8 cellular contexts compared by ENCODE assay signal in the genomic region with DNA sequence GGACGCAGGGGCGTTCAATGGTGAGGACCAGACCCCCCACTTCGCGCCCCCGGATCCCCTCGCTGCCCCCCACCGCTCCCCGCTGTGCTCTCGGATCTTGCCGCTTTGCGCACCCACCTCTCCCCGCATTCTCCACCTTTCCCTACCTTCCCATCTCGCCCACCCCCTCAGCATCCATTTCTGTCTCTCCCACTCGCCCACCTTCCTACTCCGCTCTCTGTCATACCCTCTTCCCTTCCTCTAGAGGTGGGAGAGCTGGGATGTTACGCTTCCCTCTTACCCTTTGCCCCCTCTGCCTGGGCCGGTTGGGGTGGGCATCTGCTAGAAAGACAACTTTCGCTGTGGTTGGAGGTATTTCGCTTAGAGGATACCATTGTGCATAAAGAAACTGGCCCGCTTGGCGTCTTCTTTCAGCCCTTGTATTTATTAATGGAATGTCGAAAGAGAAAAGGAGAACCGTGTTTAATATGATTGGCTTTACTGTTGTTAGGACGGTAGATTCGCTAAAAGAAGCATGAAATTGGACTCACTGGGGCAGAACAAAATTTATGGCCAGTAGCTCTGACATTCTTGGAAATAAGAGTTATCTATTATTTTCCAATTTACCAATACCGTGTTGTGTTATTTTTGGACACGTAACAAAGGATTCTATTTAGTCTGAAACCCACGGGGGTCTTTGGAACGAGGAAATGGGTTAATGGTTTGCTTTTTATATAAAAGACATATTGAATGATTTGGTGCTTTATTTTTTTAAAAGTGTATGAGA. TPM values are rescaled to one million over a fixed set of nuclear protein-coding genes. Genes with fewer than 3 reads are reported as not detected.
DNase-seq lines count a peak whose midpoint lies in the region; ATAC-seq and TF ChIP-seq lines count a peak whose summit lies in the region.

No MANE protein-coding gene starts in this region.

- H3K27ac ChIP-seq in mammary epithelial cell (ENCODE audit: insufficient read depth, low read depth, low read length) (no peak overlapping the region), lung (ENCODE audit: low read depth in 1 of 2, low read length in 1 of 2) (peak overlapping the region in 1 of 2 donors; percentile 3)

- TF ChIP-seq CTCF in mammary epithelial cell (conservative IDR thresholded peaks at IDR 0.05 in 1 of 2, IDR thresholded peaks at IDR 0.05 in 1 of 2; ENCODE audit: extremely low read depth in 1 of 2, insufficient read depth in 1 of 2, low read depth in 1 of 2, low read length in 2 of 2) (no peak), lung (IDR thresholded peaks at IDR 0.05; ENCODE audit: control extremely low read depth, extremely low read depth) (no peak), type B pancreatic cell (conservative IDR thresholded peaks at IDR 0.05) (no peak)

- peak overlapping the region in 2 of 3 experiments; percentile 39 to 53 for H3K4me3 ChIP-seq in mammary epithelial cell (replicated peaks in 1 of 3; ENCODE audit: insufficient read depth in 1 of 3, low read depth in 2 of 3, low read length in 3 of 3)
- peak overlapping the region; percentile 51 for H3K4me3 ChIP-seq in lung

- DNase-seq in ELF-1 (ENCODE audit: low read depth, low spot score), result peak; percentile 19
- peak; percentile 23 for DNase-seq in MV-4-11 (lab: John Stamatoyannopoulos, UW)
- DNase-seq in mammary epithelial cell, result no peak
- DNase-seq in lung (ENCODE audit: low spot score), result no peak
- no peak for DNase-seq in type B pancreatic cell (ENCODE audit: extremely low spot score, unreplicated experiment)
- DNase-seq in mesenteric fat pad (ENCODE audit: low spot score), result no peak

- H3K27me3 Mint-ChIP-seq in type B pancreatic cell, result peaks cover 9% of the 10 kb centered on the region

- ATAC-seq in lung (ENCODE audit: insufficient read depth, low FRiP score) (no peak), GM19467 (IDR thresholded peaks at IDR 0.05; ENCODE audit: unreplicated experiment) (no peak), GM21619 (IDR thresholded peaks at IDR 0.05; ENCODE audit: unreplicated experiment) (no peak)

- H3K36me3 Mint-ChIP-seq in type B pancreatic cell, result peaks cover 3% of the 10 kb centered on the region

- in situ Hi-C loops in mammary epithelial cell (cut with MboI; ENCODE audit: low sequenced_read_pairs in 2 of 2), result no loop called here

- peak overlapping the region; percentile 80 for H2AFZ ChIP-seq in mammary epithelial cell (ENCODE audit: low read depth, low read length)

- intact Hi-C loops in mammary epithelial cell (cut with micrococcal nuclease), result no loop called here

- H3K79me2 ChIP-seq in mammary epithelial cell (ENCODE audit: insufficient read depth, low read length), result no peaks in the 10 kb centered on the region

- H3K36me3 ChIP-seq in mammary epithelial cell (ENCODE audit: insufficient read depth, low read length), result no peaks in the 10 kb centered on the region
- H3K36me3 ChIP-seq in lung (ENCODE audit: control insufficient read depth in 2 of 2, insufficient read depth in 2 of 2, low read length in 2 of 2), result no peaks in the 10 kb centered on the region

- H3K27me3 ChIP-seq in mammary epithelial cell (ENCODE audit: insufficient read depth, low read length), result peaks cover 12% of the 10 kb centered on the region
- H3K27me3 ChIP-seq in lung (ENCODE audit: control insufficient read depth, insufficient read depth), result no peaks in the 10 kb centered on the region

- H3K27ac Mint-ChIP-seq in type B pancreatic cell, result peak overlapping the region; percentile 60

- peak overlapping the region; percentile 99 for H3K4me2 ChIP-seq in mammary epithelial cell (ENCODE audit: insufficient read depth, low read depth, low read length)

- H3K9ac ChIP-seq in mammary epithelial cell (ENCODE audit: insufficient read depth, low read length), result no peak overlapping the region

- H3K4me1 ChIP-seq in mammary epithelial cell (ENCODE audit: insufficient read depth, low read length) (peaks cover 13% of the 10 kb centered on the region), lung (ENCODE audit: control insufficient read depth in 2 of 2, insufficient read depth in 2 of 2, low read length in 2 of 2) (peaks cover 3 to 5% of the 10 kb centered on the region in 2 donors)

- dilution Hi-C loops in mammary epithelial cell (cut with HindIII; ENCODE audit: low sequenced_read_pairs), result no loop called here

- WGBS in mammary epithelial cell (ENCODE audit: low coverage, missing lambda C conversion rate), result 5% methylated on average over 17 of the region's 29 CpGs
- WGBS in lung, 2 donors, result 4% methylated on average over 27 to 29 of the region's 29 CpGs

- CTCF ChIA-PET in mammary epithelial cell (lab: Charles Lee; ENCODE audit: low non-redundant PET), result interaction anchor here (0.5 kb wide), 1 partner anchor 25 kb away, joined by 5 read pairs; no protein-coding TSS in a partner anchor

- BruUV-seq in mammary epithelial cell (replicated peaks; lab: Mats Ljungman, UMichigan), result no TSS peak

- H3K9me3 ChIP-seq in mammary epithelial cell (replicated peaks; ENCODE audit: insufficient read depth, low read length), result no peaks in the 10 kb centered on the region
- H3K9me3 ChIP-seq in lung (ENCODE audit: control insufficient read depth in 2 of 2, insufficient read depth in 1 of 2, low read length in 1 of 2), result no peaks in the 10 kb centered on the region

- no peaks in the 10 kb centered on the region for H3K9me3 Mint-ChIP-seq in type B pancreatic cell

- no peaks in the 10 kb centered on the region for H4K20me1 ChIP-seq in mammary epithelial cell (ENCODE audit: insufficient read depth, low read length)

- H3K4me1 Mint-ChIP-seq in type B pancreatic cell (ENCODE audit: unreplicated experiment), result peaks cover 16% of the 10 kb centered on the region

- H3K4me3 Mint-ChIP-seq in type B pancreatic cell, result peak overlapping the region; percentile 94

RNA-seq across cellular contexts. Expression of a gene that starts 0.9 kb away (rescaled TPM):
- total RNA-seq in mammary epithelial cell (under 1 TPM in 1 of 2 donors, not detected in 1; 0.17 TPM), lung (10 to 100 TPM in 1 of 2 donors, 1 to 10 TPM in 1; 6.6 to 15.0 TPM), type B pancreatic cell (ENCODE audit: low replicate concordance) (6.3 and 7.2 TPM in 2 replicates), mesenteric fat pad (258 TPM)
- polyA plus RNA-seq in mammary epithelial cell (not detected), lung (1 to 10 TPM; 3.5 to 4.9 TPM)
- not detected for polyA minus RNA-seq in mammary epithelial cell

Comparison
In these comparisons a context has a peak if more than half of its experiments do, and no peak if none do; other contexts are left out.
1. DNase-seq: peak in ELF-1 (single experiment) and MV-4-11 (single experiment); none in mammary epithelial cell (single experiment), lung (single experiment), type B pancreatic cell (single experiment) and mesenteric fat pad (single experiment).
2. RNA of a gene that starts 0.9 kb away (total RNA-seq): 258 TPM in mesenteric fat pad (single experiment); 6.6 to 15.0 TPM in lung, 6.3 to 7.2 TPM in type B pancreatic cell and 0.17 TPM in mammary epithelial cell; every median in the first group is over 10 times any median in the second.